Comparison of ENCODE assay signal across 17 cellular contexts in the genomic region with DNA sequence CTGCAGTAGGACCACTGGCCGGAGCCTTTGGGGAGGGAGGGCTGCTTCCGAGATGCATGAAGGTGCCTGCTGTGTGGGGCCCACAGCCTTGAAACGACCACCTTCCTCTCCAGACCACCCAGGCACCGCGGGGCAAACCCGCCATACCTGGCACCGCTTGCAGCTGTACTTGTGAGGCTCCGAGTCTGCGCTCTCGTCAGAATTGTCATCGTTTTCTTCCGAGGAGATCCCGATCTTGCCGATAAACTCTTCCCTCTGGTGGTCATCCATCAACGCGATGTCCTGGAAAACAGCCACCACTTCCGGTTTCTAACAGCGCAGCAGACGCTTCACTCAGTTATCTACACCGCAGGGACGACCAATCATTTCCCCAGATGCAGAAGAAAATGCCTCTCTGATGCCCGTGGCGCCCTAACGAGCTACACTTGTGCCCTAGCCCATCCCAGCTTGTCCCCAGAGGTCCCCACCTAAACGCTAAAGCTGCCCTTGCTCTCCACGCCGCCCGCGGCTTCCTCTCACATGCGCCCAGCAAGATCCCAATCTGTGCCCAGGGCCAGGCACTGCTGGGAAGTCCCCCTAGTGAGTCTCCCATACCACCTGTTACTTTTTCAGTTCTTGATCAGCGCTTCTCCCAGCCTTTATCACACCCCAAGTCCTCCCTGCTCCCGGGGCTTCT. TPM values are rescaled to one million over a fixed set of nuclear protein-coding genes. Genes with fewer than 3 reads are reported as not detected.
"Had no signal": no experiment of that assay in that cellular context is flagged by ENCODE, and none has a peak within 500 bp of the region (broad histone marks: within the 10 kb centered on the region; RNA-seq: fewer than 3 reads in every experiment).

No MANE protein-coding gene starts in this region.

- H3K27ac ChIP-seq: lower lobe of right lung, right atrium auricular region, suprapubic skin had no signal

- H3K27me3 Mint-ChIP-seq: activated CD8-positive, alpha-beta memory T cell treated with anti-CD3 and anti-CD28 coated beads, Interleukin-2, amount 10 ng/mL, durations not matched to agents 7 days and 5 days; activated T-cell treated with anti-CD3 and anti-CD28 coated beads, Interleukin-2, amount 50 U/mL, for 24 hours; brain; T-helper 17 cell had no signal

- H3K9me3 ChIP-seq: lower lobe of right lung, right atrium auricular region, suprapubic skin had no signal

- H3K4me3 Mint-ChIP-seq: activated CD8-positive, alpha-beta memory T cell treated with anti-CD3 and anti-CD28 coated beads, Interleukin-2, amount 10 ng/mL, durations not matched to agents 7 days and 5 days; activated T-cell treated with anti-CD3 and anti-CD28 coated beads, Interleukin-2, amount 50 U/mL, for 24 hours; brain; T-helper 17 cell had no signal

- H3K27ac Mint-ChIP-seq: activated CD8-positive, alpha-beta memory T cell treated with anti-CD3 and anti-CD28 coated beads, Interleukin-2, amount 10 ng/mL, durations not matched to agents 7 days and 5 days; activated T-cell treated with anti-CD3 and anti-CD28 coated beads, Interleukin-2, amount 50 U/mL, for 24 hours; brain; T-helper 17 cell had no signal

- H3K27me3 ChIP-seq: right atrium auricular region, suprapubic skin had no signal

- H3K4me1 Mint-ChIP-seq: activated CD8-positive, alpha-beta memory T cell treated with anti-CD3 and anti-CD28 coated beads, Interleukin-2, amount 10 ng/mL, durations not matched to agents 7 days and 5 days; T-helper 17 cell had no signal

- H3K36me3 Mint-ChIP-seq: activated CD8-positive, alpha-beta memory T cell treated with anti-CD3 and anti-CD28 coated beads, Interleukin-2, amount 10 ng/mL, durations not matched to agents 7 days and 5 days had no signal

- H3K4me3 ChIP-seq: lower lobe of right lung, right atrium auricular region, smooth muscle cell, suprapubic skin had no signal

- ATAC-seq: activated CD8-positive, alpha-beta memory T cell treated with anti-CD3 and anti-CD28 coated beads, Interleukin-2, amount 10 ng/mL, durations not matched to agents 7 days and 5 days; lower lobe of right lung; stimulated activated naive CD8-positive, alpha-beta T cell treated with anti-CD3 and anti-CD28 coated beads, Interleukin-15, Interleukin-2, amounts not matched to agents 100 U/mL and 50 U/mL, for 24 hours; T-helper 17 cell had no signal

- H3K4me1 ChIP-seq: lower lobe of right lung, right atrium auricular region, suprapubic skin had no signal

- H3K36me3 ChIP-seq: right atrium auricular region had no signal

- DNase-seq: activated CD4-positive, alpha-beta T cell treated with anti-CD3 and anti-CD28 coated beads, Interleukin-2, amount 50 U/mL, for 48 hours; activated CD4-positive, CD25-positive, alpha-beta regulatory T cell treated with anti-CD3 and anti-CD28 coated beads, Interleukin-2, amount 50 U/mL, for 72 hours; activated CD8-positive, alpha-beta memory T cell treated with anti-CD3 and anti-CD28 coated beads, Interleukin-2, amount 10 ng/mL, durations not matched to agents 7 days and 5 days; activated gamma-delta T cell; activated T-cell treated with anti-CD3 and anti-CD28 coated beads, Interleukin-2, amount 50 U/mL, for 24 hours; amygdala; dermis blood vessel endothelial cell; hippocampal formation; lower lobe of right lung; midbrain; stimulated activated CD4-positive, alpha-beta T cell treated with anti-CD3 and anti-CD28 coated beads, Interleukin-1b, Interleukin-23, amount 100 ng/mL, for 48 hours; stimulated activated naive CD8-positive, alpha-beta T cell treated with anti-CD3 and anti-CD28 coated beads, Interleukin-15, Interleukin-2, amounts not matched to agents 100 U/mL and 50 U/mL, for 24 hours; T-helper 17 cell had no signal

- H3K9me3 Mint-ChIP-seq: activated T-cell treated with anti-CD3 and anti-CD28 coated beads, Interleukin-2, amount 50 U/mL, for 24 hours; brain had no signal

RNA-seq across cellular contexts. Expression of a gene that starts 55.0 kb away (rescaled TPM):
- total RNA-seq: activated CD8-positive, alpha-beta memory T cell treated with anti-CD3 and anti-CD28 coated beads, Interleukin-2, amount 10 ng/mL, durations not matched to agents 7 days and 5 days had no signal
